20 cellular contexts compared by ENCODE assay signal in genomic region chr21:31266241-31266640, GRCh38.
A peak's percentile ranks its signal among the peaks of the same experiment; 100 is the strongest.
DNase-seq lines count a peak whose midpoint lies in the region; FAIRE-seq and TF ChIP-seq lines count a peak whose summit lies in the region.
"Had no signal": no experiment of that assay in that cellular context is flagged by ENCODE, and none has a peak within 500 bp of the region (broad histone marks: within the 10 kb centered on the region; RNA-seq: fewer than 3 reads in every experiment).

No MANE protein-coding gene starts in this region.

- no peaks in the 10 kb centered on the region for H4K20me1 ChIP-seq in GM23248 (ENCODE audit: insufficient read depth)

- H3K9me2 ChIP-seq in GM23248 (ENCODE audit: insufficient read depth): no peaks in the 10 kb centered on the region

- in situ Hi-C loops in GM23248 (cut with MboI): no loop called here

- no peak overlapping the region for H4K8ac ChIP-seq in trophoblast cell (ENCODE audit: low read depth, low read length)

- H3K27ac ChIP-seq in GM23248: no peak overlapping the region
- no peak overlapping the region for H3K27ac ChIP-seq in trophoblast cell (ENCODE audit: low read depth, low read length)
- H3K27ac ChIP-seq: SJCRH30 had no signal

- H3K9ac ChIP-seq in GM23248 (no peak overlapping the region), adipocyte (ENCODE audit: low read length) (no peak overlapping the region), trophoblast cell (ENCODE audit: low read length) (no peak overlapping the region)

- H4K12ac ChIP-seq in trophoblast cell (ENCODE audit: low read depth, low read length): no peak overlapping the region

- intact Hi-C loops in posterior cingulate gyrus (cut with DNase I): no loop called here

- H4K91ac ChIP-seq in trophoblast cell (ENCODE audit: low read depth, low read length): no peak overlapping the region

- H3K27me3 ChIP-seq in GM23248 (replicated peaks; ENCODE audit: insufficient read depth) (no peaks in the 10 kb centered on the region), adipocyte (replicated peaks; ENCODE audit: control insufficient read depth, insufficient read depth, low read length) (peaks cover 3% of the 10 kb centered on the region), trophoblast cell (ENCODE audit: insufficient read depth, low read length) (no peaks in the 10 kb centered on the region)
- H3K27me3 ChIP-seq: SJCRH30 had no signal

- no peak overlapping the region for H3K4ac ChIP-seq in trophoblast cell (ENCODE audit: low read depth, low read length)

- no peaks in the 10 kb centered on the region for H3F3A ChIP-seq in GM23248 (ENCODE audit: insufficient read depth)

- H3K4me1 ChIP-seq in GM23248 (ENCODE audit: insufficient read depth) (no peaks in the 10 kb centered on the region), adipocyte (ENCODE audit: control insufficient read depth, insufficient read depth, low read length) (peaks cover 24% of the 10 kb centered on the region), trophoblast cell (ENCODE audit: control insufficient read depth in 1 of 2, insufficient read depth in 2 of 2, low read length in 2 of 2) (no peaks in the 10 kb centered on the region)
- H3K4me1 ChIP-seq: SJCRH30 had no signal

- H2BK120ac ChIP-seq in trophoblast cell (ENCODE audit: insufficient read depth, low read length, poor library complexity): no peak overlapping the region

- H3K9me3 ChIP-seq in GM23248 (ENCODE audit: low read depth): no peaks in the 10 kb centered on the region
- H3K9me3 ChIP-seq in adipocyte (ENCODE audit: control insufficient read depth, low read length): no peaks in the 10 kb centered on the region
- no peaks in the 10 kb centered on the region for H3K9me3 ChIP-seq in trophoblast cell (ENCODE audit: insufficient read depth, low read depth, low read length)
- H3K9me3 ChIP-seq: SJCRH30 had no signal

- FAIRE-seq in frontal cortex (lab: Jason Lieb, UNC): no peak
- FAIRE-seq: G401.6 had no signal

- H3K36me3 ChIP-seq in GM23248 (ENCODE audit: low read depth) (no peaks in the 10 kb centered on the region), adipocyte (ENCODE audit: control insufficient read depth, insufficient read depth, low read length, severe bottlenecking) (no peaks in the 10 kb centered on the region), trophoblast cell (ENCODE audit: control insufficient read depth in 1 of 2, insufficient read depth in 2 of 2, low read length in 2 of 2) (peaks cover 2 to 6% of the 10 kb centered on the region in 2 experiments)
- H3K36me3 ChIP-seq: SJCRH30 had no signal

- H3K4me2 ChIP-seq in GM23248 (ENCODE audit: unreplicated experiment): peak overlapping the region; percentile 36
- no peak overlapping the region for H3K4me2 ChIP-seq in trophoblast cell (ENCODE audit: low read length)
- H3K4me2 ChIP-seq: GM23338 had no signal

- no peaks in the 10 kb centered on the region for H3K79me1 ChIP-seq in trophoblast cell (ENCODE audit: low read length)

- no peak overlapping the region for H2AK5ac ChIP-seq in trophoblast cell (ENCODE audit: low read length)

- no peak overlapping the region for H2BK12ac ChIP-seq in trophoblast cell (ENCODE audit: low read length)

- H2AFZ ChIP-seq in GM23248 (peak overlapping the region; percentile 27; the same call in 1 of the 2 replicates), trophoblast cell (ENCODE audit: insufficient read depth, low read length, poor library complexity) (no peak overlapping the region)
- H2AFZ ChIP-seq: GM23338 had no signal

- peak; percentile 23 for DNase-seq in GM23248
- no peak for DNase-seq in adipocyte (ENCODE audit: low read depth)
- no peak for DNase-seq in fibroblast of mammary gland (ENCODE audit: low read depth)
- DNase-seq in posterior cingulate gyrus: peak in 7 of 10 donors; percentile 33 to 89 (median 48)
- no peak for DNase-seq in trophoblast cell
- no peak for DNase-seq in foreskin melanocyte
- no peak for DNase-seq in frontal cortex (ENCODE audit: low spot score in 2 of 2)
- no peak for DNase-seq in GF-D8 (lab: John Stamatoyannopoulos, UW)
- DNase-seq: ACHN; CD4-positive, CD25-positive, alpha-beta regulatory T cell; COR-L47; KG1; NCI-H1105 treated with DMSO at 0.1 percent for 48 hours; NCI-H1694; NCI-H2081 treated with DMSO at 0.1 percent for 48 hours; NCI-H774; OCI-M1; SJCRH30 had no signal

- H3K79me2 ChIP-seq in GM23248 (ENCODE audit: insufficient read depth): no peaks in the 10 kb centered on the region
- peaks cover 3% of the 10 kb centered on the region for H3K79me2 ChIP-seq in trophoblast cell (ENCODE audit: control insufficient read depth, insufficient read depth, low read length, poor library complexity)

- H2BK5ac ChIP-seq in trophoblast cell (ENCODE audit: low read depth, low read length, poor library complexity): no peak overlapping the region

- H3K14ac ChIP-seq in trophoblast cell (ENCODE audit: low read length): no peak overlapping the region

- 25 to 28% methylated on average over 18 of the region's 18 CpGs for WGBS in GM23248 (ENCODE audit: low coverage in 1 of 2, low lambda C conversion rate in 2 of 2, missing lambda C conversion rate in 2 of 2), 2 experiments
- WGBS in trophoblast cell (ENCODE audit: extremely low coverage, insufficient coverage, insufficient read length): no CpG with 5 or more reads among the region's 18 CpGs

- no peak overlapping the region for H3K23ac ChIP-seq in trophoblast cell (ENCODE audit: low read length)

- no peak overlapping the region for H3K18ac ChIP-seq in trophoblast cell (ENCODE audit: low read length)

- peak overlapping the region; percentile 50 for H3K4me3 ChIP-seq in GM23248
- H3K4me3 ChIP-seq in adipocyte (ENCODE audit: low read length): peak overlapping the region; percentile 47
- peak overlapping the region; percentile 16 for H3K4me3 ChIP-seq in fibroblast of mammary gland (ENCODE audit: control insufficient read depth, low read depth, low read length)
- no peak overlapping the region for H3K4me3 ChIP-seq in trophoblast cell (ENCODE audit: low read depth, low read length)
- H3K4me3 ChIP-seq: GM23338, SJCRH30 had no signal

- no peak for TF ChIP-seq CTCF in fibroblast of mammary gland (conservative IDR thresholded peaks at IDR 0.05; ENCODE audit: control insufficient read depth, insufficient read depth, low read depth, low read length)

Comparison
In these comparisons a context has a peak if more than half of its experiments do, and no peak if none do; other contexts are left out.
1. DNase-seq: peak in GM23248 (single experiment) and posterior cingulate gyrus (7 of 10); none in adipocyte (single experiment), fibroblast of mammary gland (single experiment), trophoblast cell (0 of 2), foreskin melanocyte (single experiment), frontal cortex (0 of 2) and GF-D8 (single experiment).